ENCODE assay signal across 7 cellular contexts in the genomic region with DNA sequence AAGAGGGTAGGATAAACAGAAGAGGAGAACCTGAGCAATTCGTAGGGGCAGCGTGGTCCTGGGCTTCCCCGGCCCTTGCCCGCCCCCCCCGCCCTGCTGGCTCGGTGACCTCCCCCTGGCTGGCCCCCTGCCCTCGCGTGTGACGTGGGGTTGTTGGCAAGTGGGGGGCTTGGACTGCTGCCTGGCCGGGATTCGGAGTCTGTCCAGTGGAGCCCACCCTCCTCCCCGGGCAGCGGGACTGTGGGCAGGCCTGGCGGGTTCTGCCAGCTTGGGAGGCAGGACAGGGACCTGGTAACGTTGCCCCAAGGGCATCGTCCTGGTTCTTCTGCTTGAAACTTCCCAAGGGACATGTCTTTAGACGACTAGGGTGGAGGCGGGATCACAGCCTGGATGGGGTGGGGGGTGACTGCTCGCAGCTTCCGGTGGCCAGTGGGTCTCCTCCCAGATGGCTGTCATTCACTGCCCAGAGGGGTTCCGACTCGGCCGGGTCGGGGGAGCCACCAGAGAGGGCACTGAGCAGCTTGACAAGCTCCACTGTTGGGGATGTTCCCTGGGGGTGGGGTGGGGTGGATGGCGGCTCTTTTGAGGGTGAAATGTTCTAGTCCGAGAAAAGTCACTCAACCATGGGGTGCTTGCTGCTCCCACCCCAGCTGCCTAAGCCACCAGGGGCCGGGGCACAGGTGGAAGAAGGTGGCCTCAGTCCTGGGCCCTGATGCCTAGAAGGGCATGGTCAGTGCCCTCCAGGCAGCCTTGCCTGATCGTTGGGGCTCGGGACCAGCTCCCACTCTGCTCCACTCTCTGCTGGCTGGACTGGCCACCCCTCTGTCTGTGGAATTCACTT. TPM values are rescaled to one million over a fixed set of nuclear protein-coding genes. Genes with fewer than 3 reads are reported as not detected.
A peak's percentile ranks its signal among the peaks of the same experiment; 100 is the strongest.
DNase-seq lines count a peak whose midpoint lies in the region; ATAC-seq, FAIRE-seq and TF ChIP-seq lines count a peak whose summit lies in the region.

No MANE protein-coding gene starts in this region.

- no peak for TF ChIP-seq EP300 in K562 (IDR thresholded peaks at IDR 0.05; ENCODE audit: low read length)

- no peaks in the 10 kb centered on the region for H3K9me1 ChIP-seq in K562 (ENCODE audit: control insufficient read depth, insufficient read depth, low read length)

- peak overlapping the region; percentile 85 to 97; a peak in 2 of 4 replicates for H3K9ac ChIP-seq in K562 (ENCODE audit: insufficient read depth in 1 of 2, low read depth in 2 of 2, low read length in 2 of 2)

- H3K27me3 ChIP-seq in K562 (ENCODE audit: control insufficient read depth in 2 of 2, insufficient read depth in 2 of 2, low read length in 2 of 2) = peaks cover 0 to 28% of the 10 kb centered on the region in 2 experiments; a peak in 3 of 5 replicates
- H3K27me3 ChIP-seq in thymus (ENCODE audit: control insufficient read depth, insufficient read depth) = no peaks in the 10 kb centered on the region

- H3K4me1 ChIP-seq in K562 (replicated peaks in 1 of 2; ENCODE audit: control insufficient read depth in 2 of 2, insufficient read depth in 2 of 2, low read length in 2 of 2) = peaks cover 2 to 58% of the 10 kb centered on the region in 2 experiments; a peak in 3 of 5 replicates
- H3K4me1 ChIP-seq in thymus (ENCODE audit: control insufficient read depth, insufficient read depth, low read length) = peaks cover 13% of the 10 kb centered on the region

- H3K79me2 ChIP-seq in K562 (ENCODE audit: control insufficient read depth, insufficient read depth, low read length) = no peaks in the 10 kb centered on the region

- BruUV-seq in K562 (replicated peaks; lab: Mats Ljungman, UMichigan) = no TSS peak

- TF ChIP-seq POLR2A in NB4 (IDR thresholded peaks at IDR 0.05; ENCODE audit: extremely low read depth, insufficient read length) (no peak), K562 (conservative IDR thresholded peaks at IDR 0.05) (no peak), GM18505 (IDR thresholded peaks at IDR 0.05; ENCODE audit: borderline replicate concordance, extremely low read depth, insufficient read depth, insufficient read length) (no peak)

- POLR2A ChIA-PET in K562 (lab: Yijun Ruan, JAX) = interaction anchor here (1.3 kb wide), 1 partner anchor 14 kb away, joined by 4 read pairs; no protein-coding TSS in a partner anchor

- CTCF ChIA-PET in K562 (lab: Yijun Ruan, JAX; ENCODE audit: low intra/inter-chr PET ratio) = interaction anchor here (0.6 to 1.3 kb wide), 2 partner anchors 207 to 287 kb away, joined by 3 to 5 read pairs; no protein-coding TSS in a partner anchor

- TF ChIP-seq RAD21 in K562 (CRISPR knock-in tag; conservative IDR thresholded peaks at IDR 0.05 in 1 of 2, IDR thresholded peaks at IDR 0.05 in 1 of 2) = no peak

- H3K4me3 ChIP-seq in NB4 (ENCODE audit: low read depth, low read length) (peak overlapping the region; percentile 39), K562 (peak overlapping the region; percentile 62), thymus (ENCODE audit: low read length) (peak overlapping the region; percentile 81)

- H3K9me3 ChIP-seq in K562 (replicated peaks; ENCODE audit: control insufficient read depth, insufficient read depth, low read depth, low read length) (no peaks in the 10 kb centered on the region), thymus (ENCODE audit: control insufficient read depth) (no peaks in the 10 kb centered on the region)

- DNase-seq in NB4 (ENCODE audit: low read depth) (peak; percentile 44), K562 (ENCODE audit: extremely low read depth in 1 of 4, low spot score in 3 of 4) (no peak), left kidney (ENCODE audit: low read depth, low spot score) (peak; percentile 54), inferior parietal cortex (ENCODE audit: extremely low spot score) (no peak), NCI-H345 (lab: John Stamatoyannopoulos, UW) (no peak)

- no peak for TF ChIP-seq CTCF in NB4 (IDR thresholded peaks at IDR 0.05; ENCODE audit: low read depth, low read length)
- no peak for TF ChIP-seq CTCF in K562 (IDR thresholded peaks at IDR 0.05 in 2 of 3, conservative IDR thresholded peaks at IDR 0.05 in 1 of 3; ENCODE audit: insufficient read depth in 2 of 3, low read depth in 1 of 3, low read length in 3 of 3)

- 0 out of 2 replicates have a peak overlapping the region, but pooled peaks have one; percentile 70 for H3K4me2 ChIP-seq in K562 (ENCODE audit: insufficient read depth, low read length)

- 52% methylated on average over 23 of the region's 29 CpGs for WGBS in K562 (ENCODE audit: insufficient coverage, low coverage, missing lambda C conversion rate)
- 88% methylated on average over 29 of the region's 29 CpGs for WGBS in thymus

- no peak for FAIRE-seq in K562 (lab: Jason Lieb, UNC)

- in situ Hi-C loops in K562 (cut with MboI) = no loop called here

- intact Hi-C loops in K562 (cut with micrococcal nuclease) = loop anchor here (10.0 kb wide), 1 partner anchor 162 kb away; no protein-coding TSS in a partner anchor

- ATAC-seq in K562 (no peak), GM18505 (IDR thresholded peaks at IDR 0.05; ENCODE audit: unreplicated experiment) (no peak)

- 0 out of 2 replicates have a peak, but pooled peaks cover 2% of the 10 kb centered on the region for H4K20me1 ChIP-seq in K562 (replicated peaks; ENCODE audit: control insufficient read depth, insufficient read depth, low read length)

- H2AFZ ChIP-seq in K562 (ENCODE audit: low read depth, low read length) = peak overlapping the region; percentile 93

- H3K36me3 ChIP-seq in K562 (ENCODE audit: control insufficient read depth, insufficient read depth, low read length) (no peaks in the 10 kb centered on the region), thymus (ENCODE audit: control insufficient read depth, insufficient read depth) (no peaks in the 10 kb centered on the region)

- H3K27ac ChIP-seq in K562 (ENCODE audit: extremely low read depth, low read depth, low read length) (no peak overlapping the region), thymus (ENCODE audit: low read depth) (no peak overlapping the region)

TF ChIP-seq in K562, 482 proteins besides CTCF, POLR2A, EP300 and RAD21:
- no peak for TF ChIP-seq UBTF (IDR thresholded peaks at IDR 0.05; ENCODE audit: borderline replicate concordance in 1 of 2, low read depth in 2 of 2, low read length in 2 of 2)

RNA-seq across cellular contexts. Expression of gene HS6ST1, which starts 4.2 kb away (rescaled TPM):
- 7.0 and 16.3 TPM in 2 replicates for total RNA-seq in K562 (2011; cell fraction: chromatin; rRNA removed; ENCODE audit: low replicate concordance)
- 9.8 and 10.7 TPM in 2 replicates for total RNA-seq in K562 (2011; cell fraction: nucleolus; rRNA removed)
- 6.6 and 7.6 TPM in 2 replicates for total RNA-seq in K562 (2011; cell fraction: nucleoplasm; rRNA removed)
- total RNA-seq in K562 (2014; rRNA removed) (5.9 and 12.1 TPM in 2 replicates), K562 (2014; rRNA removed; fragmentation: Illumina TruSeq; extraction: Trizol) (1.6 and 2.0 TPM in 2 replicates), K562 (2015; rRNA removed; fragmentation: Illumina TruSeq; extraction: Trizol) (6.7 and 7.1 TPM in 2 replicates), K562 (2021) (7.3 and 7.4 TPM in 2 replicates)
- polyA plus RNA-seq in K562 (2011; rRNA removed) (1.6 and 1.8 TPM in 2 replicates), K562 (2014; fragmentation: Illumina TruSeq; extraction: Trizol) (3.8 and 4.2 TPM in 2 replicates), K562 (2014; fragmentation: Nextera tagmentation; extraction: Ambion mirVana) (under 1 TPM; 0.06 to 0.08 TPM), K562 (2014; rRNA removed) (4.0 and 4.5 TPM in 2 replicates), thymus (20.0 TPM)
- polyA plus RNA-seq in K562 (2011; cell fraction: cytosol; rRNA removed) = 2.4 and 6.4 TPM in 2 replicates
- polyA plus RNA-seq in K562 (2011; cell fraction: nucleus; rRNA removed) = 1.7 and 4.2 TPM in 2 replicates
- polyA plus RNA-seq in K562 (2012) = 7.4 and 9.3 TPM in 2 replicates
- 1.8 and 3.2 TPM in 2 replicates for polyA minus RNA-seq in K562 (2011; rRNA and poly(A)+ RNA removed)
- polyA minus RNA-seq in K562 (2011; cell fraction: cytosol; rRNA and poly(A)+ RNA removed) = 4.0 and 4.2 TPM in 2 replicates
- 7.3 and 11.7 TPM in 2 replicates for polyA minus RNA-seq in K562 (2011; cell fraction: nucleus; rRNA and poly(A)+ RNA removed)

Comparison
In these comparisons a context has a peak if more than half of its experiments do, and no peak if none do; other contexts are left out.
1. DNase-seq: peak in NB4 (single experiment) and left kidney (single experiment); none in K562 (0 of 4), inferior parietal cortex (single experiment) and NCI-H345 (single experiment).
2. Peak in every context shown above with its lines, with median percentiles within 50 percentile points of each other: H3K4me3 ChIP-seq.